In genomic region chr2:53903011-53903410, GRCh38 we compare ENCODE assay signal across 21 cellular contexts. TPM values are rescaled to one million over a fixed set of nuclear protein-coding genes. Genes with fewer than 3 reads are reported as not detected.
DNase-seq lines count a peak whose midpoint lies in the region; ATAC-seq, FAIRE-seq and TF ChIP-seq lines count a peak whose summit lies in the region.
"Had no signal": no experiment of that assay in that cellular context is flagged by ENCODE, and none has a peak within 500 bp of the region (broad histone marks: within the 10 kb centered on the region; RNA-seq: fewer than 3 reads in every experiment).

No MANE protein-coding gene starts in this region.

- no peak for FAIRE-seq in K562 (lab: Jason Lieb, UNC)
- FAIRE-seq: colon, pancreas had no signal

- no peaks in the 10 kb centered on the region for H3K9me3 ChIP-seq in A673 (ENCODE audit: low read depth, low read length, poor library complexity, severe bottlenecking)
- no peaks in the 10 kb centered on the region for H3K9me3 ChIP-seq in CD8-positive, alpha-beta T cell (ENCODE audit: low read length)
- H3K9me3 ChIP-seq in K562 (replicated peaks; ENCODE audit: control insufficient read depth, insufficient read depth, low read depth, low read length): no peaks in the 10 kb centered on the region
- H3K9me3 ChIP-seq: body of pancreas, pancreas had no signal

- no peak overlapping the region for H3K4me2 ChIP-seq in K562 (ENCODE audit: insufficient read depth, low read length)
- H3K4me2 ChIP-seq: PC-9 had no signal

- H4K20me1 ChIP-seq in K562 (replicated peaks; ENCODE audit: control insufficient read depth, insufficient read depth, low read length): no peaks in the 10 kb centered on the region

- no peaks in the 10 kb centered on the region for H3K9me1 ChIP-seq in K562 (ENCODE audit: control insufficient read depth, insufficient read depth, low read length)

- H3K4me1 Mint-ChIP-seq in CD8-positive, alpha-beta T cell (ENCODE audit: low read depth): no peaks in the 10 kb centered on the region
- H3K4me1 Mint-ChIP-seq in memory B cell: no peaks in the 10 kb centered on the region
- H3K4me1 Mint-ChIP-seq: activated CD4-positive, alpha-beta T cell treated with anti-CD3 and anti-CD28 coated beads for 36 hours had no signal

- no peaks in the 10 kb centered on the region for H3K27me3 Mint-ChIP-seq in CD8-positive, alpha-beta T cell (ENCODE audit: low read depth)
- no peaks in the 10 kb centered on the region for H3K27me3 Mint-ChIP-seq in memory B cell
- H3K27me3 Mint-ChIP-seq: activated CD4-positive, alpha-beta T cell treated with anti-CD3 and anti-CD28 coated beads for 36 hours; CD4-positive, alpha-beta T cell; naive thymus-derived CD8-positive, alpha-beta T cell had no signal

- intact Hi-C loops in A673 (cut with micrococcal nuclease; ENCODE audit: unreplicated experiment): no loop called here
- intact Hi-C loops in CD8-positive, alpha-beta T cell (cut with DNase I, micrococcal nuclease): no loop called here
- intact Hi-C loops in K562 (cut with micrococcal nuclease): no loop called here

- no peak for TF ChIP-seq EP300 in K562 (IDR thresholded peaks at IDR 0.05; ENCODE audit: low read length)

- no peak overlapping the region for H2AFZ ChIP-seq in K562 (ENCODE audit: low read depth, low read length)
- H2AFZ ChIP-seq: PC-9 had no signal

- no peak overlapping the region for H3K9ac ChIP-seq in K562 (ENCODE audit: insufficient read depth in 1 of 2, low read depth in 2 of 2, low read length in 2 of 2)

- H3K36me3 ChIP-seq in A673 (ENCODE audit: insufficient read depth, low read length, poor library complexity, severe bottlenecking): peaks cover 94% of the 10 kb centered on the region
- H3K36me3 ChIP-seq in CD8-positive, alpha-beta T cell (ENCODE audit: insufficient read depth, low read length): peaks cover 47% of the 10 kb centered on the region
- H3K36me3 ChIP-seq in K562 (ENCODE audit: control insufficient read depth, insufficient read depth, low read length): peaks cover 95% of the 10 kb centered on the region

- no peak for ATAC-seq in CD8-positive, alpha-beta T cell
- no peak for ATAC-seq in K562
- ATAC-seq in memory B cell (ENCODE audit: low read depth): no peak
- no peak for ATAC-seq in HG02884 (IDR thresholded peaks at IDR 0.05; ENCODE audit: unreplicated experiment)
- no peak for ATAC-seq in GM18520 (IDR thresholded peaks at IDR 0.05; ENCODE audit: unreplicated experiment)
- ATAC-seq: activated CD4-positive, alpha-beta T cell treated with anti-CD3 and anti-CD28 coated beads for 36 hours; body of pancreas; naive thymus-derived CD8-positive, alpha-beta T cell; pancreas; right cardiac atrium had no signal

- peak overlapping the region; percentile 2 for H3K27ac Mint-ChIP-seq in CD8-positive, alpha-beta T cell
- peak overlapping the region; percentile 12 for H3K27ac Mint-ChIP-seq in memory B cell
- H3K27ac Mint-ChIP-seq: activated CD4-positive, alpha-beta T cell treated with anti-CD3 and anti-CD28 coated beads for 36 hours; CD4-positive, alpha-beta T cell; H9 had no signal

- H3K4me3 ChIP-seq in A673 (ENCODE audit: low read depth, low read length, poor library complexity, severe bottlenecking): no peak overlapping the region
- no peak overlapping the region for H3K4me3 ChIP-seq in CD8-positive, alpha-beta T cell (ENCODE audit: low read depth, low read length)
- H3K4me3 ChIP-seq in K562: no peak overlapping the region
- H3K4me3 ChIP-seq: body of pancreas, pancreas, PC-9 had no signal

- no peaks in the 10 kb centered on the region for H3K27me3 ChIP-seq in A673 (replicated peaks; ENCODE audit: insufficient read depth, low read depth, low read length, poor library complexity)
- no peaks in the 10 kb centered on the region for H3K27me3 ChIP-seq in CD8-positive, alpha-beta T cell (ENCODE audit: insufficient read depth, low read length)
- no peaks in the 10 kb centered on the region for H3K27me3 ChIP-seq in K562 (ENCODE audit: control insufficient read depth in 2 of 2, insufficient read depth in 2 of 2, low read length in 2 of 2)
- H3K27me3 ChIP-seq: body of pancreas, pancreas had no signal

- in situ Hi-C loops in K562 (cut with MboI): no loop called here
- in situ Hi-C loops in ACHN (cut with HindIII; ENCODE audit: low pct_ligation_motif_present, low pct_unique_long_range_greater_than_20kb, low sequenced_read_pairs): no loop called here

- DNase-seq in A673 (ENCODE audit: low spot score): no peak
- no peak for DNase-seq in CD8-positive, alpha-beta T cell
- DNase-seq in K562 (ENCODE audit: extremely low read depth in 1 of 4, low spot score in 3 of 4): no peak
- DNase-seq in memory B cell (ENCODE audit: low spot score in 2 of 2): no peak
- no peak for DNase-seq in ACHN
- DNase-seq: activated CD4-positive, alpha-beta T cell treated with anti-CD3 and anti-CD28 coated beads for 36 hours; body of pancreas; CD4-positive, alpha-beta T cell; DMS53; GF-D8; H9; KG1; mesenchymal stem cell; naive thymus-derived CD8-positive, alpha-beta T cell; pancreas; PC-9; right cardiac atrium; SHP77 treated with DMSO at 0.1 percent for 48 hours had no signal

- H3K9me3 Mint-ChIP-seq in CD8-positive, alpha-beta T cell: no peaks in the 10 kb centered on the region
- H3K9me3 Mint-ChIP-seq in memory B cell: no peaks in the 10 kb centered on the region
- H3K9me3 Mint-ChIP-seq: CD4-positive, alpha-beta T cell; H9; naive thymus-derived CD8-positive, alpha-beta T cell had no signal

- no peak for TF ChIP-seq CTCF in A673 (conservative IDR thresholded peaks at IDR 0.05; ENCODE audit: low read depth, low read length)
- TF ChIP-seq CTCF in CD8-positive, alpha-beta T cell (IDR thresholded peaks at IDR 0.05): no peak
- peak in 1 of 3 experiments; percentile 16; a peak in 1 of 6 replicates for TF ChIP-seq CTCF in K562 (IDR thresholded peaks at IDR 0.05 in 2 of 3, conservative IDR thresholded peaks at IDR 0.05 in 1 of 3; ENCODE audit: insufficient read depth in 2 of 3, low read depth in 1 of 3, low read length in 3 of 3)

- H3K4me1 ChIP-seq in A673 (ENCODE audit: insufficient read depth, low read length, poor library complexity, severe bottlenecking) (no peaks in the 10 kb centered on the region), K562 (replicated peaks in 1 of 2; ENCODE audit: control insufficient read depth in 2 of 2, insufficient read depth in 2 of 2, low read length in 2 of 2) (no peaks in the 10 kb centered on the region)
- H3K4me1 ChIP-seq in CD8-positive, alpha-beta T cell (ENCODE audit: insufficient read depth, low read length): no peaks in the 10 kb centered on the region
- H3K4me1 ChIP-seq: body of pancreas had no signal

- TF ChIP-seq RAD21 in K562 (CRISPR knock-in tag; conservative IDR thresholded peaks at IDR 0.05 in 1 of 2, IDR thresholded peaks at IDR 0.05 in 1 of 2): no peak

- no peak overlapping the region for H3K27ac ChIP-seq in A673 (ENCODE audit: low read depth, low read length, poor library complexity, severe bottlenecking)
- no peak overlapping the region for H3K27ac ChIP-seq in CD8-positive, alpha-beta T cell (ENCODE audit: low read depth, low read length)
- no peak overlapping the region for H3K27ac ChIP-seq in K562 (ENCODE audit: extremely low read depth, low read depth, low read length)
- H3K27ac ChIP-seq: body of pancreas, pancreas, PC-9 had no signal

- POLR2A ChIA-PET in A673 (lab: Charles Lee; ENCODE audit: low non-redundant PET) (no interaction called here), K562 (lab: Yijun Ruan, JAX) (no interaction called here)
- POLR2A ChIA-PET in CD8-positive, alpha-beta T cell (lab: Charles Lee): interaction anchor here (1.3 kb wide), 1 partner anchor 29 kb away, joined by 3 read pairs; no protein-coding TSS in a partner anchor

- H3K79me2 ChIP-seq in K562 (ENCODE audit: control insufficient read depth, insufficient read depth, low read length): no peaks in the 10 kb centered on the region

- WGBS in K562 (ENCODE audit: insufficient coverage, low coverage, missing lambda C conversion rate): 85% methylated on average over 4 of the region's 4 CpGs

- CTCF ChIA-PET in A673 (lab: Charles Lee) (no interaction called here), K562 (lab: Yijun Ruan, JAX; ENCODE audit: low intra/inter-chr PET ratio) (no interaction called here)
- CTCF ChIA-PET in CD8-positive, alpha-beta T cell (lab: Charles Lee): interaction anchor here (1.4 kb wide), 1 partner anchor 9 kb away, joined by 3 read pairs; no protein-coding TSS in a partner anchor

- no peak for TF ChIP-seq POLR2A in K562 (conservative IDR thresholded peaks at IDR 0.05)

- H3K36me3 Mint-ChIP-seq in CD8-positive, alpha-beta T cell: peaks cover 84% of the 10 kb centered on the region
- H3K36me3 Mint-ChIP-seq in memory B cell: peaks cover 33% of the 10 kb centered on the region

- H3K4me3 Mint-ChIP-seq in CD8-positive, alpha-beta T cell: no peak overlapping the region
- H3K4me3 Mint-ChIP-seq in memory B cell: no peak overlapping the region
- H3K4me3 Mint-ChIP-seq: activated CD4-positive, alpha-beta T cell treated with anti-CD3 and anti-CD28 coated beads for 36 hours; CD4-positive, alpha-beta T cell; H9; naive thymus-derived CD8-positive, alpha-beta T cell had no signal

- BruUV-seq in A673 (replicated peaks; lab: Mats Ljungman, UMichigan): TSS peak; percentile 18
- TSS peak; percentile 20 for BruUV-seq in K562 (replicated peaks; lab: Mats Ljungman, UMichigan)

TF ChIP-seq in K562, 482 proteins besides CTCF, POLR2A, EP300 and RAD21 (continues in another document):
- no peak for TF ChIP-seq HDAC2 (IDR thresholded peaks at IDR 0.05)

RNA-seq across cellular contexts. Expression of gene GPR75, which starts 43.2 kb away (rescaled TPM):
- total RNA-seq in A673 (2021): 4.8 and 5.3 TPM in 2 replicates
- 1 to 10 TPM; 1.6 to 2.8 TPM for total RNA-seq in CD8-positive, alpha-beta T cell
- 33.2 and 38.2 TPM in 2 replicates for total RNA-seq in K562 (2011; cell fraction: chromatin; rRNA removed; ENCODE audit: low replicate concordance)
- total RNA-seq in K562 (2011; cell fraction: nucleolus; rRNA removed): 13.0 and 13.9 TPM in 2 replicates
- total RNA-seq in K562 (2011; cell fraction: nucleoplasm; rRNA removed): 14.5 and 17.1 TPM in 2 replicates
- total RNA-seq in K562 (2014; rRNA removed): 0.94 and 1.3 TPM in 2 replicates
- 2.5 and 2.9 TPM in 2 replicates for total RNA-seq in K562 (2014; rRNA removed; fragmentation: Illumina TruSeq; extraction: Trizol)
- 3.8 and 3.9 TPM in 2 replicates for total RNA-seq in K562 (2015; rRNA removed; fragmentation: Illumina TruSeq; extraction: Trizol)
- 2.2 and 2.3 TPM in 2 replicates for total RNA-seq in K562 (2021)
- 3.3 and 3.8 TPM in 2 replicates for polyA plus RNA-seq in K562 (2011; rRNA removed)
- polyA plus RNA-seq in K562 (2011; cell fraction: cytosol; rRNA removed): 2.6 and 2.9 TPM in 2 replicates
- 8.2 and 12.4 TPM in 2 replicates for polyA plus RNA-seq in K562 (2011; cell fraction: nucleus; rRNA removed)
- 1.4 and 2.0 TPM in 2 replicates for polyA plus RNA-seq in K562 (2012)
- polyA plus RNA-seq in K562 (2014; fragmentation: Illumina TruSeq; extraction: Trizol): 2.5 and 3.1 TPM in 2 replicates
- polyA plus RNA-seq in K562 (2014; fragmentation: Nextera tagmentation; extraction: Ambion mirVana): under 1 TPM; 0.10 to 0.17 TPM
- polyA plus RNA-seq in K562 (2014; rRNA removed): 1.5 and 2.4 TPM in 2 replicates
- 7.6 and 8.6 TPM in 2 replicates for polyA minus RNA-seq in K562 (2011; rRNA and poly(A)+ RNA removed)
- 1.0 and 1.2 TPM in 2 replicates for polyA minus RNA-seq in K562 (2011; cell fraction: cytosol; rRNA and poly(A)+ RNA removed)
- 7.0 and 7.3 TPM in 2 replicates for polyA minus RNA-seq in K562 (2011; cell fraction: nucleus; rRNA and poly(A)+ RNA removed)
